ENCODE assay signal across 11 cellular contexts in the genomic region with DNA sequence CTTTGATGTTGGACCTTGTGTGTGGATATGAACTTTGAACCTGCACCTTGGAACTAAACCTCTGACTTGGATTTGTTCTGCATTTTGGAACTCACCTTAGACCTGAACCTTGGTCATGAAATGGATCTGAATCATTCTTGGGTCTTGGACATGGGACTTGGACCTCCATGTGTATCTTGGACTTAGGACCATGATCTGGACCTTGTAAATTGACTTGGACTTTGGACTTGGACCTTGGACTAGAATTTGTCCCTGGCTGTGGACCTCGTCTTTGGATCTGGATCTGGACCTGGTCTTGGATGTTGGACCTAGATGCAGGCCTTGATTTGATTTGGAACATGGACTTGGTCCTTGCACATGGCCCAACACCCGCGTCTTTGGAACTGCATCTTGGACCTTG. TPM values are rescaled to one million over a fixed set of nuclear protein-coding genes. Genes with fewer than 3 reads are reported as not detected.
"Had no signal": no experiment of that assay in that cellular context is flagged by ENCODE, and none has a peak within 500 bp of the region (broad histone marks: within the 10 kb centered on the region; RNA-seq: fewer than 3 reads in every experiment).

No MANE protein-coding gene starts in this region.

- H3K4me3 ChIP-seq: GM23338, HAP-1 had no signal

- H2AFZ ChIP-seq: GM23338 had no signal

- H3K4me1 ChIP-seq: HAP-1 had no signal

- ATAC-seq: GM23338, HCT116 had no signal

- DNase-seq: H7, HFFc6, KBM-7 had no signal

- H3K27ac ChIP-seq: KMS-11 had no signal

- H3K4me2 ChIP-seq: GM23338, KMS-11 had no signal

- H3K9ac ChIP-seq: KMS-11 had no signal

- H3K9me3 ChIP-seq: HAP-1 had no signal

- H3K36me3 ChIP-seq: HAP-1 had no signal

- FAIRE-seq: HTR-8/SVneo had no signal

RNA-seq across cellular contexts. Expression of a gene that starts 47.2 kb away (rescaled TPM):
- total RNA-seq: GM23338, H4, H7, HFFc6, HT-29 had no signal
- polyA plus RNA-seq: GM23338, IgD-negative memory B cell had no signal
